In the genomic region with DNA sequence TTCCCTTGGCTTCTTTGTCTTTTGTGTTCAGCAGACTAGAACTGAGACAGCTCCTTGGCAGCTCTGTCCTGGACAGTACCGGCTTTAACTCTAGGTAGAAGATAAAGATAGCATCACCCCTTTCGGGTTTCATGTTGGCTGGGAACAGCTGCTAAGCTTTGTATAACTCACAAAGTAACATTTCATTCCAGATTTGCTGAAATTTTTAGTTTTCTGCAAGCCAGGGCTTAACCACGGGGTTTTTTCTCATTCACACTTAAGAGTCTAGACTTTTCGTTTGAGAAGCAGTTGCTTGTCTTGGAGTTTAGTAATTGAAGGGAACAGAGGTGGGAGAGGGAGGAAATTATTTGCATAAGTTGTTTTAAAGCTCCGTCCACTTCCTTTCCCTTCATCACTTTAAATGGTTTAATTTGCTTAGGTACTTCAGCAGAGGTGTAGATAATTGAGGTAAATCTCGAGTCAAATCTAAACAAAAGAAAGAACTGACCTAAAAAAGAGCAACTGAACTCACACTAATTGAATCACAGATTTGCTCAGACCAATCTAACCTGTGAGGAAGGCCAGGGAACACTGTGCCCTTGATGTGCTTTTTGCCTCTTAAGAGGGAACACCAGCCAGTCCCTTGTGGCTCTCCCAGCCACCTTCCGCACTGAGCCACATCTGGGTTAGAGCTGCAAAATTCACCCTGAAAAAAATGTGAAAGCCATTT, we compare ENCODE assay signal across 9 cellular contexts. TPM values are rescaled to one million over a fixed set of nuclear protein-coding genes. Genes with fewer than 3 reads are reported as not detected.
DNase-seq lines count a peak whose midpoint lies in the region; ATAC-seq and TF ChIP-seq lines count a peak whose summit lies in the region.
"Had no signal": no experiment of that assay in that cellular context is flagged by ENCODE, and none has a peak within 500 bp of the region (broad histone marks: within the 10 kb centered on the region; RNA-seq: fewer than 3 reads in every experiment).

No MANE protein-coding gene starts in this region.

- H3K27me3 ChIP-seq in testis (no peaks in the 10 kb centered on the region), prostate gland (replicated peaks; ENCODE audit: insufficient read depth) (no peaks in the 10 kb centered on the region)

- WGBS in testis, 2 donors, result 38 to 45% methylated on average over 7 of the region's 7 CpGs
- whole genome bisulfite sequencing in prostate gland, result 34% methylated on average over 7 of the region's 7 CpGs

- H3K4me3 Mint-ChIP-seq in activated T-cell treated with anti-CD3 and anti-CD28 coated beads, Interleukin-2, amount 50 U/mL, for 72 hours, result peak overlapping the region; percentile 25 to 66
- H3K4me3 Mint-ChIP-seq: neural crest cell had no signal

- H3K27ac ChIP-seq in epithelial cell of prostate (peak overlapping the region; percentile 37), testis (peak overlapping the region; percentile 2 to 9), prostate gland (peak overlapping the region in 1 of 2 donors; percentile 30)

- TF ChIP-seq CTCF in testis (IDR thresholded peaks at IDR 0.05) (no peak), prostate gland (IDR thresholded peaks at IDR 0.05) (no peak)

- no peaks in the 10 kb centered on the region for H3K36me3 ChIP-seq in testis (ENCODE audit: low read depth, missing control alignments)
- H3K36me3 ChIP-seq in prostate gland, result no peaks in the 10 kb centered on the region

- H3K4me3 ChIP-seq in testis, result no peak overlapping the region
- no peak overlapping the region for H3K4me3 ChIP-seq in prostate gland

- no peaks in the 10 kb centered on the region for H3K9me3 Mint-ChIP-seq in activated T-cell treated with anti-CD3 and anti-CD28 coated beads, Interleukin-2, amount 50 U/mL, for 72 hours
- H3K9me3 Mint-ChIP-seq: neural crest cell had no signal

- H3K4me1 Mint-ChIP-seq in activated T-cell treated with anti-CD3 and anti-CD28 coated beads, Interleukin-2, amount 50 U/mL, for 72 hours (ENCODE audit: low read depth), result peaks cover 88% of the 10 kb centered on the region

- no peaks in the 10 kb centered on the region for H3K36me3 Mint-ChIP-seq in activated T-cell treated with anti-CD3 and anti-CD28 coated beads, Interleukin-2, amount 50 U/mL, for 72 hours (ENCODE audit: insufficient read depth in 2 of 2)

- H3K27ac Mint-ChIP-seq in activated T-cell treated with anti-CD3 and anti-CD28 coated beads, Interleukin-2, amount 50 U/mL, for 72 hours, result peak overlapping the region; percentile 58

- H3K4me1 ChIP-seq in testis, result peaks cover 30% of the 10 kb centered on the region
- peaks cover 7% of the 10 kb centered on the region for H3K4me1 ChIP-seq in prostate gland (replicated peaks)

- H3K27me3 Mint-ChIP-seq in activated T-cell treated with anti-CD3 and anti-CD28 coated beads, Interleukin-2, amount 50 U/mL, for 72 hours (ENCODE audit: low read depth), result no peaks in the 10 kb centered on the region

- TF ChIP-seq POLR2A in testis (IDR thresholded peaks at IDR 0.05), result no peak
- no peak for TF ChIP-seq POLR2A in prostate gland (IDR thresholded peaks at IDR 0.05)

- intact Hi-C loops in testis (cut with DNase I; ENCODE audit: low total_unique reads) (no loop called here), prostate gland (cut with DNase I) (no loop called here)

- no peak for DNase-seq in activated T-cell treated with anti-CD3 and anti-CD28 coated beads, Interleukin-2, amount 50 U/mL, for 72 hours
- no peak for DNase-seq in activated T-cell treated with anti-CD3 and anti-CD28 coated beads, Interleukin-2, amount 50 U/mL, for 1 hour
- DNase-seq in epithelial cell of prostate (ENCODE audit: low read depth, low spot score) (no peak), testis (no peak), NCI-H446 (lab: John Stamatoyannopoulos, UW) (no peak), SHP77 treated with DMSO at 0.1 percent for 48 hours (lab: John Stamatoyannopoulos, UW) (no peak), prostate gland (ENCODE audit: low spot score) (no peak)

- H3K9me3 ChIP-seq in testis (no peaks in the 10 kb centered on the region), prostate gland (no peaks in the 10 kb centered on the region)

- ATAC-seq in activated T-cell treated with anti-CD3 and anti-CD28 coated beads, Interleukin-2, amount 50 U/mL, for 72 hours (replicated peaks in 1 of 2), result no peak
- ATAC-seq in HG03175 (IDR thresholded peaks at IDR 0.05; ENCODE audit: unreplicated experiment), result peak; percentile 25

RNA-seq across cellular contexts. Expression of gene RREB1, which starts 48.3 kb away (rescaled TPM):
- 10 to 100 TPM; 16.0 to 16.4 TPM for total RNA-seq in activated T-cell treated with anti-CD3 and anti-CD28 coated beads, Interleukin-2, amount 50 U/mL, for 72 hours
- total RNA-seq in testis (10 to 100 TPM; 75.0 to 79.2 TPM), prostate gland (10 to 100 TPM; 58.4 to 71.0 TPM)
- 30.0 TPM for polyA plus RNA-seq in testis (ENCODE audit: insufficient read depth, low read depth, low replicate concordance)
